1 cellular context compared by ENCODE assay signal in the genomic region with DNA sequence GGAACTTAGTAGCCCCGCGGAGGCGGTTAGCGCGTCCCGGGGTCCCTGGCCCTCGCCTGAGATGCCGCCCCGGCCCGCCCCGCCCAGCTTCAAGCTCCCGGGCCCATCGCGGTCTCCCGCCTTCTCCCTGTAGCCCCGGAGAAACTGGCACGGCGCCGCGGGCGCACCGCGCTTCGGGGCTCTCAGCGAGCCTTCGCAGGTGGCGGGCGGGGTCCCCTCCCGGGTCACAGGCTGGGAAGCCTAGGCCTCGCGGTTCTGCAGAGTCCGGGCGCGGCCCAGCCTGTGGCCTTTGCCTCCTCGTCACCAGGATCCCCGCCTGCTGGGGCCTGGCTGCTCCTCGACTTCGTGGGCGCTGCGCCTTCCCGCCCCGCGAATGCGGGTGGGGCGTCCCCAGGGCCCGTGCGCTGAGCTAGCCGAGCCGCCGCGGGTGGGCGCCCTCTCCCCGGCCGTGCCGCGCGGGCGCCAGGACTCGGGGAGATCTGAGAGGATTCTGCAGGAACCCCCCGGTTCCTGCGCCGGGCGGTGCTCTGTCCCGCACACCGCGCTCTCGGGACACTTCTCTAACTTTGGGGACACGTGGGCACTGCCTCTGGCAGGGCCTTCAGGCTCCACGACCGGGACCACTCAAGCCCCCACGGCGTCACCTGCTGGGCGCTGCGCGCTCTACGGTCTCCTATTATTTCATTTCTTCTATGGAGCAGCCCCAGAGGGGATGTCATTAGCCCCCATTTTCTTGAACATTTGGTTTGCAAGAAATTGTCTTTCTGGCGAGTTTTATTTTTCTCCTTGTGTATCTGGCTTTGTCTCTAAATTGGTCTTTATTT.
TF ChIP-seq lines count a peak whose summit lies in the region.

No MANE protein-coding gene starts in this region.

TF ChIP-seq in HepG2, 621 proteins besides CTCF, POLR2A, EP300 and RAD21 (continued from another document and continues in another):
- TF ChIP-seq, protein P1, sequence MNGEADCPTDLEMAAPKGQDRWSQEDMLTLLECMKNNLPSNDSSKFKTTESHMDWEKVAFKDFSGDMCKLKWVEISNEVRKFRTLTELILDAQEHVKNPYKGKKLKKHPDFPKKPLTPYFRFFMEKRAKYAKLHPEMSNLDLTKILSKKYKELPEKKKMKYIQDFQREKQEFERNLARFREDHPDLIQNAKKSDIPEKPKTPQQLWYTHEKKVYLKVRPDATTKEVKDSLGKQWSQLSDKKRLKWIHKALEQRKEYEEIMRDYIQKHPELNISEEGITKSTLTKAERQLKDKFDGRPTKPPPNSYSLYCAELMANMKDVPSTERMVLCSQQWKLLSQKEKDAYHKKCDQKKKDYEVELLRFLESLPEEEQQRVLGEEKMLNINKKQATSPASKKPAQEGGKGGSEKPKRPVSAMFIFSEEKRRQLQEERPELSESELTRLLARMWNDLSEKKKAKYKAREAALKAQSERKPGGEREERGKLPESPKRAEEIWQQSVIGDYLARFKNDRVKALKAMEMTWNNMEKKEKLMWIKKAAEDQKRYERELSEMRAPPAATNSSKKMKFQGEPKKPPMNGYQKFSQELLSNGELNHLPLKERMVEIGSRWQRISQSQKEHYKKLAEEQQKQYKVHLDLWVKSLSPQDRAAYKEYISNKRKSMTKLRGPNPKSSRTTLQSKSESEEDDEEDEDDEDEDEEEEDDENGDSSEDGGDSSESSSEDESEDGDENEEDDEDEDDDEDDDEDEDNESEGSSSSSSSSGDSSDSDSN (CRISPR knock-in tag; IDR thresholded peaks at IDR 0.05) = 0 out of 2 replicates have a peak, but pooled peaks have one; percentile 17
- TF ChIP-seq, protein P2, sequence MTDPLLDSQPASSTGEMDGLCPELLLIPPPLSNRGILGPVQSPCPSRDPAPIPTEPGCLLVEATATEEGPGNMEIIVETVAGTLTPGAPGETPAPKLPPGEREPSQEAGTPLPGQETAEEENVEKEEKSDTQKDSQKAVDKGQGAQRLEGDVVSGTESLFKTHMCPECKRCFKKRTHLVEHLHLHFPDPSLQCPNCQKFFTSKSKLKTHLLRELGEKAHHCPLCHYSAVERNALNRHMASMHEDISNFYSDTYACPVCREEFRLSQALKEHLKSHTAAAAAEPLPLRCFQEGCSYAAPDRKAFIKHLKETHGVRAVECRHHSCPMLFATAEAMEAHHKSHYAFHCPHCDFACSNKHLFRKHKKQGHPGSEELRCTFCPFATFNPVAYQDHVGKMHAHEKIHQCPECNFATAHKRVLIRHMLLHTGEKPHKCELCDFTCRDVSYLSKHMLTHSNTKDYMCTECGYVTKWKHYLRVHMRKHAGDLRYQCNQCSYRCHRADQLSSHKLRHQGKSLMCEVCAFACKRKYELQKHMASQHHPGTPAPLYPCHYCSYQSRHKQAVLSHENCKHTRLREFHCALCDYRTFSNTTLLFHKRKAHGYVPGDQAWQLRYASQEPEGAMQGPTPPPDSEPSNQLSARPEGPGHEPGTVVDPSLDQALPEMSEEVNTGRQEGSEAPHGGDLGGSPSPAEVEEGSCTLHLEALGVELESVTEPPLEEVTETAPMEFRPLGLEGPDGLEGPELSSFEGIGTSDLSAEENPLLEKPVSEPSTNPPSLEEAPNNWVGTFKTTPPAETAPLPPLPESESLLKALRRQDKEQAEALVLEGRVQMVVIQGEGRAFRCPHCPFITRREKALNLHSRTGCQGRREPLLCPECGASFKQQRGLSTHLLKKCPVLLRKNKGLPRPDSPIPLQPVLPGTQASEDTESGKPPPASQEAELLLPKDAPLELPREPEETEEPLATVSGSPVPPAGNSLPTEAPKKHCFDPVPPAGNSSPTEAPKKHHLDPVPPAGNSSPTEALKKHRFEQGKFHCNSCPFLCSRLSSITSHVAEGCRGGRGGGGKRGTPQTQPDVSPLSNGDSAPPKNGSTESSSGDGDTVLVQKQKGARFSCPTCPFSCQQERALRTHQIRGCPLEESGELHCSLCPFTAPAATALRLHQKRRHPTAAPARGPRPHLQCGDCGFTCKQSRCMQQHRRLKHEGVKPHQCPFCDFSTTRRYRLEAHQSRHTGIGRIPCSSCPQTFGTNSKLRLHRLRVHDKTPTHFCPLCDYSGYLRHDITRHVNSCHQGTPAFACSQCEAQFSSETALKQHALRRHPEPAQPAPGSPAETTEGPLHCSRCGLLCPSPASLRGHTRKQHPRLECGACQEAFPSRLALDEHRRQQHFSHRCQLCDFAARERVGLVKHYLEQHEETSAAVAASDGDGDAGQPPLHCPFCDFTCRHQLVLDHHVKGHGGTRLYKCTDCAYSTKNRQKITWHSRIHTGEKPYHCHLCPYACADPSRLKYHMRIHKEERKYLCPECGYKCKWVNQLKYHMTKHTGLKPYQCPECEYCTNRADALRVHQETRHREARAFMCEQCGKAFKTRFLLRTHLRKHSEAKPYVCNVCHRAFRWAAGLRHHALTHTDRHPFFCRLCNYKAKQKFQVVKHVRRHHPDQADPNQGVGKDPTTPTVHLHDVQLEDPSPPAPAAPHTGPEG (CRISPR knock-in tag; IDR thresholded peaks at IDR 0.05) = peak; percentile 38; the same call in 1 of the 2 replicates
- TF ChIP-seq ERF (CRISPR knock-in tag; IDR thresholded peaks at IDR 0.05) (0 out of 2 replicates have a peak, but pooled peaks have one; percentile 24), U2AF1 (optimal IDR thresholded peaks at IDR 0.05; ENCODE audit: low read depth, low read length) (no peak), GABPA (IDR thresholded peaks at IDR 0.05; ENCODE audit: low read depth, low read length) (no peak), GABPA (CRISPR knock-in tag; IDR thresholded peaks at IDR 0.05; ENCODE audit: low read depth) (no peak), ZMYM4 (CRISPR knock-in tag; IDR thresholded peaks at IDR 0.05) (peak; percentile 30; the same call in 1 of the 2 replicates), SAP130 (CRISPR knock-in tag; IDR thresholded peaks at IDR 0.05; ENCODE audit: low read depth) (0 out of 2 replicates have a peak, but pooled peaks have one; percentile 10), ASH2L (IDR thresholded peaks at IDR 0.05; ENCODE audit: insufficient read length, low read depth, low read length) (no peak), SIN3A (IDR thresholded peaks at IDR 0.05; ENCODE audit: borderline replicate concordance, low read depth, low read length) (no peak), GABPB1 (CRISPR knock-in tag; IDR thresholded peaks at IDR 0.05) (peak; percentile 34; the same call in 1 of the 2 replicates), IRF2 (CRISPR knock-in tag; IDR thresholded peaks at IDR 0.05) (no peak), ZNF816 (CRISPR knock-in tag; IDR thresholded peaks at IDR 0.05; ENCODE audit: borderline replicate concordance) (peak; percentile 56; the same call in 1 of the 2 replicates), CHD2 (IDR thresholded peaks at IDR 0.05; ENCODE audit: low read depth, low read length) (no peak), ZNF567 (CRISPR knock-in tag; IDR thresholded peaks at IDR 0.05; ENCODE audit: borderline replicate concordance) (no peak), ZBTB1 (CRISPR knock-in tag; IDR thresholded peaks at IDR 0.05; ENCODE audit: borderline replicate concordance) (no peak), STAG1 (CRISPR knock-in tag; IDR thresholded peaks at IDR 0.05) (peak; percentile 52), NFIB (CRISPR knock-in tag; IDR thresholded peaks at IDR 0.05; ENCODE audit: borderline replicate concordance) (no peak), ZNF777 (CRISPR knock-in tag; IDR thresholded peaks at IDR 0.05) (peak; percentile 84), MTA3 (CRISPR knock-in tag; IDR thresholded peaks at IDR 0.05) (no peak), IKZF4 (CRISPR knock-in tag; IDR thresholded peaks at IDR 0.05; ENCODE audit: borderline replicate concordance, low read depth, not compliant biosample characterization) (peak; percentile 25), ZSCAN30 (CRISPR knock-in tag; IDR thresholded peaks at IDR 0.05) (no peak), ZMAT3 (CRISPR knock-in tag; conservative IDR thresholded peaks at IDR 0.05) (0 out of 2 replicates have a peak, but pooled peaks have one; percentile 54), NAIF1 (CRISPR knock-in tag; IDR thresholded peaks at IDR 0.05; ENCODE audit: borderline replicate concordance) (no peak), NFYB (CRISPR knock-in tag; IDR thresholded peaks at IDR 0.05) (no peak), PHF8 (CRISPR knock-in tag; IDR thresholded peaks at IDR 0.05) (peak; percentile 31; the same call in 1 of the 2 replicates), ETV5 (CRISPR knock-in tag; IDR thresholded peaks at IDR 0.05; ENCODE audit: borderline replicate concordance) (no peak)
- TF ChIP-seq, protein P3, sequence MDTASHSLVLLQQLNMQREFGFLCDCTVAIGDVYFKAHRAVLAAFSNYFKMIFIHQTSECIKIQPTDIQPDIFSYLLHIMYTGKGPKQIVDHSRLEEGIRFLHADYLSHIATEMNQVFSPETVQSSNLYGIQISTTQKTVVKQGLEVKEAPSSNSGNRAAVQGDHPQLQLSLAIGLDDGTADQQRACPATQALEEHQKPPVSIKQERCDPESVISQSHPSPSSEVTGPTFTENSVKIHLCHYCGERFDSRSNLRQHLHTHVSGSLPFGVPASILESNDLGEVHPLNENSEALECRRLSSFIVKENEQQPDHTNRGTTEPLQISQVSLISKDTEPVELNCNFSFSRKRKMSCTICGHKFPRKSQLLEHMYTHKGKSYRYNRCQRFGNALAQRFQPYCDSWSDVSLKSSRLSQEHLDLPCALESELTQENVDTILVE (CRISPR knock-in tag; IDR thresholded peaks at IDR 0.05) = no peak
- TF ChIP-seq, protein P4, sequence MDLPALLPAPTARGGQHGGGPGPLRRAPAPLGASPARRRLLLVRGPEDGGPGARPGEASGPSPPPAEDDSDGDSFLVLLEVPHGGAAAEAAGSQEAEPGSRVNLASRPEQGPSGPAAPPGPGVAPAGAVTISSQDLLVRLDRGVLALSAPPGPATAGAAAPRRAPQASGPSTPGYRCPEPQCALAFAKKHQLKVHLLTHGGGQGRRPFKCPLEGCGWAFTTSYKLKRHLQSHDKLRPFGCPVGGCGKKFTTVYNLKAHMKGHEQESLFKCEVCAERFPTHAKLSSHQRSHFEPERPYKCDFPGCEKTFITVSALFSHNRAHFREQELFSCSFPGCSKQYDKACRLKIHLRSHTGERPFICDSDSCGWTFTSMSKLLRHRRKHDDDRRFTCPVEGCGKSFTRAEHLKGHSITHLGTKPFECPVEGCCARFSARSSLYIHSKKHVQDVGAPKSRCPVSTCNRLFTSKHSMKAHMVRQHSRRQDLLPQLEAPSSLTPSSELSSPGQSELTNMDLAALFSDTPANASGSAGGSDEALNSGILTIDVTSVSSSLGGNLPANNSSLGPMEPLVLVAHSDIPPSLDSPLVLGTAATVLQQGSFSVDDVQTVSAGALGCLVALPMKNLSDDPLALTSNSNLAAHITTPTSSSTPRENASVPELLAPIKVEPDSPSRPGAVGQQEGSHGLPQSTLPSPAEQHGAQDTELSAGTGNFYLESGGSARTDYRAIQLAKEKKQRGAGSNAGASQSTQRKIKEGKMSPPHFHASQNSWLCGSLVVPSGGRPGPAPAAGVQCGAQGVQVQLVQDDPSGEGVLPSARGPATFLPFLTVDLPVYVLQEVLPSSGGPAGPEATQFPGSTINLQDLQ (CRISPR knock-in tag; IDR thresholded peaks at IDR 0.05) = no peak
- TF ChIP-seq, protein P5, sequence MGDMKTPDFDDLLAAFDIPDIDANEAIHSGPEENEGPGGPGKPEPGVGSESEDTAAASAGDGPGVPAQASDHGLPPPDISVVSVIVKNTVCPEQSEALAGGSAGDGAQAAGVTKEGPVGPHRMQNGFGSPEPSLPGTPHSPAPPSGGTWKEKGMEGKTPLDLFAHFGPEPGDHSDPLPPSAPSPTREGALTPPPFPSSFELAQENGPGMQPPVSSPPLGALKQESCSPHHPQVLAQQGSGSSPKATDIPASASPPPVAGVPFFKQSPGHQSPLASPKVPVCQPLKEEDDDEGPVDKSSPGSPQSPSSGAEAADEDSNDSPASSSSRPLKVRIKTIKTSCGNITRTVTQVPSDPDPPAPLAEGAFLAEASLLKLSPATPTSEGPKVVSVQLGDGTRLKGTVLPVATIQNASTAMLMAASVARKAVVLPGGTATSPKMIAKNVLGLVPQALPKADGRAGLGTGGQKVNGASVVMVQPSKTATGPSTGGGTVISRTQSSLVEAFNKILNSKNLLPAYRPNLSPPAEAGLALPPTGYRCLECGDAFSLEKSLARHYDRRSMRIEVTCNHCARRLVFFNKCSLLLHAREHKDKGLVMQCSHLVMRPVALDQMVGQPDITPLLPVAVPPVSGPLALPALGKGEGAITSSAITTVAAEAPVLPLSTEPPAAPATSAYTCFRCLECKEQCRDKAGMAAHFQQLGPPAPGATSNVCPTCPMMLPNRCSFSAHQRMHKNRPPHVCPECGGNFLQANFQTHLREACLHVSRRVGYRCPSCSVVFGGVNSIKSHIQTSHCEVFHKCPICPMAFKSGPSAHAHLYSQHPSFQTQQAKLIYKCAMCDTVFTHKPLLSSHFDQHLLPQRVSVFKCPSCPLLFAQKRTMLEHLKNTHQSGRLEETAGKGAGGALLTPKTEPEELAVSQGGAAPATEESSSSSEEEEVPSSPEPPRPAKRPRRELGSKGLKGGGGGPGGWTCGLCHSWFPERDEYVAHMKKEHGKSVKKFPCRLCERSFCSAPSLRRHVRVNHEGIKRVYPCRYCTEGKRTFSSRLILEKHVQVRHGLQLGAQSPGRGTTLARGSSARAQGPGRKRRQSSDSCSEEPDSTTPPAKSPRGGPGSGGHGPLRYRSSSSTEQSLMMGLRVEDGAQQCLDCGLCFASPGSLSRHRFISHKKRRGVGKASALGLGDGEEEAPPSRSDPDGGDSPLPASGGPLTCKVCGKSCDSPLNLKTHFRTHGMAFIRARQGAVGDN (CRISPR knock-in tag; IDR thresholded peaks at IDR 0.05) = peak; percentile 88
- TF ChIP-seq, protein P6, sequence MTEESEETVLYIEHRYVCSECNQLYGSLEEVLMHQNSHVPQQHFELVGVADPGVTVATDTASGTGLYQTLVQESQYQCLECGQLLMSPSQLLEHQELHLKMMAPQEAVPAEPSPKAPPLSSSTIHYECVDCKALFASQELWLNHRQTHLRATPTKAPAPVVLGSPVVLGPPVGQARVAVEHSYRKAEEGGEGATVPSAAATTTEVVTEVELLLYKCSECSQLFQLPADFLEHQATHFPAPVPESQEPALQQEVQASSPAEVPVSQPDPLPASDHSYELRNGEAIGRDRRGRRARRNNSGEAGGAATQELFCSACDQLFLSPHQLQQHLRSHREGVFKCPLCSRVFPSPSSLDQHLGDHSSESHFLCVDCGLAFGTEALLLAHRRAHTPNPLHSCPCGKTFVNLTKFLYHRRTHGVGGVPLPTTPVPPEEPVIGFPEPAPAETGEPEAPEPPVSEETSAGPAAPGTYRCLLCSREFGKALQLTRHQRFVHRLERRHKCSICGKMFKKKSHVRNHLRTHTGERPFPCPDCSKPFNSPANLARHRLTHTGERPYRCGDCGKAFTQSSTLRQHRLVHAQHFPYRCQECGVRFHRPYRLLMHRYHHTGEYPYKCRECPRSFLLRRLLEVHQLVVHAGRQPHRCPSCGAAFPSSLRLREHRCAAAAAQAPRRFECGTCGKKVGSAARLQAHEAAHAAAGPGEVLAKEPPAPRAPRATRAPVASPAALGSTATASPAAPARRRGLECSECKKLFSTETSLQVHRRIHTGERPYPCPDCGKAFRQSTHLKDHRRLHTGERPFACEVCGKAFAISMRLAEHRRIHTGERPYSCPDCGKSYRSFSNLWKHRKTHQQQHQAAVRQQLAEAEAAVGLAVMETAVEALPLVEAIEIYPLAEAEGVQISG (CRISPR knock-in tag; IDR thresholded peaks at IDR 0.05) = 0 out of 2 replicates have a peak, but pooled peaks have one; percentile 29
- TF ChIP-seq, protein P7, sequence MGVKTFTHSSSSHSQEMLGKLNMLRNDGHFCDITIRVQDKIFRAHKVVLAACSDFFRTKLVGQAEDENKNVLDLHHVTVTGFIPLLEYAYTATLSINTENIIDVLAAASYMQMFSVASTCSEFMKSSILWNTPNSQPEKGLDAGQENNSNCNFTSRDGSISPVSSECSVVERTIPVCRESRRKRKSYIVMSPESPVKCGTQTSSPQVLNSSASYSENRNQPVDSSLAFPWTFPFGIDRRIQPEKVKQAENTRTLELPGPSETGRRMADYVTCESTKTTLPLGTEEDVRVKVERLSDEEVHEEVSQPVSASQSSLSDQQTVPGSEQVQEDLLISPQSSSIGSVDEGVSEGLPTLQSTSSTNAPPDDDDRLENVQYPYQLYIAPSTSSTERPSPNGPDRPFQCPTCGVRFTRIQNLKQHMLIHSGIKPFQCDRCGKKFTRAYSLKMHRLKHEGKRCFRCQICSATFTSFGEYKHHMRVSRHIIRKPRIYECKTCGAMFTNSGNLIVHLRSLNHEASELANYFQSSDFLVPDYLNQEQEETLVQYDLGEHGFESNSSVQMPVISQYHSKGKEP (CRISPR knock-in tag; IDR thresholded peaks at IDR 0.05) = no peak
